14 cellular contexts compared by ENCODE assay signal in genomic region chr16:82738699-82739098, GRCh38.
DNase-seq lines count a peak whose midpoint lies in the region; ATAC-seq and TF ChIP-seq lines count a peak whose summit lies in the region.
"Had no signal": no experiment of that assay in that cellular context is flagged by ENCODE, and none has a peak within 500 bp of the region (broad histone marks: within the 10 kb centered on the region; RNA-seq: fewer than 3 reads in every experiment).

No MANE protein-coding gene starts in this region.

- in situ Hi-C loops in IMR-90 (cut with MboI; ENCODE audit: low sequenced_read_pairs) (no loop called here), astrocyte of the cerebellum (cut with HindIII; ENCODE audit: low sequenced_read_pairs) (no loop called here)

- H3K27me3 Mint-ChIP-seq in natural killer cell (ENCODE audit: low read depth in 2 of 2): peaks cover 26 to 44% of the 10 kb centered on the region in 2 donors

- no peak overlapping the region for H4K8ac ChIP-seq in IMR-90 (ENCODE audit: low read depth in 2 of 2, low read length in 2 of 2)
- H4K8ac ChIP-seq in mesendoderm (ENCODE audit: low read depth, low read length): no peak overlapping the region

- WGBS in IMR-90 (ENCODE audit: extremely low coverage in 2 of 2, insufficient read length in 1 of 2), 2 experiments: no CpG with 5 or more reads among the region's 3 CpGs
- WGBS in mesendoderm (ENCODE audit: extremely low coverage, insufficient coverage, low lambda C conversion rate): no CpG with 5 or more reads among the region's 3 CpGs

- peaks cover 9% of the 10 kb centered on the region in 2 donors for H3K4me1 Mint-ChIP-seq in natural killer cell
- H3K4me1 Mint-ChIP-seq: activated CD4-positive, alpha-beta T cell treated with anti-CD3 and anti-CD28 coated beads for 36 hours; CD14-positive monocyte had no signal

- H3K36me3 ChIP-seq in DND-41 (ENCODE audit: insufficient read depth, low read length) (no peaks in the 10 kb centered on the region), IMR-90 (ENCODE audit: control insufficient read depth, insufficient read depth, low read length) (no peaks in the 10 kb centered on the region), mesendoderm (ENCODE audit: control insufficient read depth, insufficient read depth, low read length) (no peaks in the 10 kb centered on the region)

- ATAC-seq in DND-41 (ENCODE audit: insufficient read depth, low read depth): no peak
- no peak for ATAC-seq in IMR-90 (ENCODE audit: low read depth)
- ATAC-seq in GM21367 (IDR thresholded peaks at IDR 0.05; ENCODE audit: unreplicated experiment): no peak
- no peak for ATAC-seq in natural killer cell
- no peak for ATAC-seq in HG03342 (IDR thresholded peaks at IDR 0.05; ENCODE audit: unreplicated experiment)
- ATAC-seq: activated CD4-positive, alpha-beta T cell treated with anti-CD3 and anti-CD28 coated beads for 36 hours; Panc1 had no signal

- H4K91ac ChIP-seq in IMR-90 (ENCODE audit: insufficient read depth, low read depth, low read length): no peak overlapping the region

- H3K79me1 ChIP-seq in IMR-90 (ENCODE audit: low read depth in 1 of 2, low read length in 2 of 2): peaks cover 16 to 22% of the 10 kb centered on the region in 2 experiments; a peak in 3 of 4 replicates
- no peaks in the 10 kb centered on the region for H3K79me1 ChIP-seq in mesendoderm (ENCODE audit: low read length)

- H3K4me2 ChIP-seq in DND-41 (ENCODE audit: insufficient read depth, low read length) (no peak overlapping the region), IMR-90 (ENCODE audit: low read depth, low read length) (no peak overlapping the region), mesendoderm (ENCODE audit: low read length) (no peak overlapping the region)

- H3K4ac ChIP-seq in IMR-90 (ENCODE audit: low read depth, low read length) (no peak overlapping the region), mesendoderm (ENCODE audit: low read depth, low read length) (no peak overlapping the region)

- H3K56ac ChIP-seq in IMR-90 (ENCODE audit: extremely low read depth, insufficient read depth, low read length) (no peak overlapping the region), mesendoderm (ENCODE audit: low read length) (no peak overlapping the region)

- intact Hi-C loops in IMR-90 (cut with micrococcal nuclease): loop anchor here (5.0 kb wide), 1 partner anchor 106 kb away; no protein-coding TSS in a partner anchor
- intact Hi-C loops in natural killer cell (cut with micrococcal nuclease): no loop called here

- H3K27ac ChIP-seq in DND-41 (ENCODE audit: low read length): no peak overlapping the region
- H3K27ac ChIP-seq in IMR-90 (ENCODE audit: insufficient read depth, low read length): no peak overlapping the region
- H3K27ac ChIP-seq in mesendoderm (ENCODE audit: low read depth, low read length): no peak overlapping the region

- H2BK120ac ChIP-seq in IMR-90 (ENCODE audit: low read depth, low read length) (no peak overlapping the region), mesendoderm (ENCODE audit: low read depth, low read length) (no peak overlapping the region)

- H3K4me3 ChIP-seq in DND-41 (ENCODE audit: low read depth in 1 of 2, low read length in 2 of 2) (no peak overlapping the region), IMR-90 (ENCODE audit: insufficient read depth, low read depth, low read length) (no peak overlapping the region), astrocyte of the cerebellum (ENCODE audit: low read depth, low read length) (no peak overlapping the region), mesendoderm (ENCODE audit: low read length) (no peak overlapping the region)

- no peaks in the 10 kb centered on the region for H3K36me3 Mint-ChIP-seq in natural killer cell
- H3K36me3 Mint-ChIP-seq: CD14-positive monocyte had no signal

- H3K23ac ChIP-seq in IMR-90 (ENCODE audit: low read depth, low read length) (no peak overlapping the region), mesendoderm (ENCODE audit: low read length) (no peak overlapping the region)

- H3K4me1 ChIP-seq in DND-41 (ENCODE audit: insufficient read depth, low read length): no peaks in the 10 kb centered on the region
- no peaks in the 10 kb centered on the region for H3K4me1 ChIP-seq in IMR-90 (ENCODE audit: control insufficient read depth, insufficient read depth, low read length)
- no peaks in the 10 kb centered on the region for H3K4me1 ChIP-seq in mesendoderm (ENCODE audit: control insufficient read depth, low read depth, low read length)

- H2AFZ ChIP-seq in DND-41 (ENCODE audit: low read depth, low read length) (no peak overlapping the region), IMR-90 (replicated peaks; ENCODE audit: low read length, poor library complexity) (no peak overlapping the region)

- TF ChIP-seq RAD21 in IMR-90 (IDR thresholded peaks at IDR 0.05; ENCODE audit: low read length): peak; percentile 40

- H3K18ac ChIP-seq in IMR-90 (ENCODE audit: low read depth, low read length) (no peak overlapping the region), mesendoderm (ENCODE audit: low read length) (no peak overlapping the region)

- CTCF ChIA-PET in IMR-90 (lab: Yijun Ruan, JAX): no interaction called here

- dilution Hi-C loops in IMR-90 (cut with HindIII; ENCODE audit: low sequenced_read_pairs, unreplicated experiment): no loop called here

- no peak overlapping the region for H2BK20ac ChIP-seq in IMR-90 (ENCODE audit: low read depth, low read length)

- peak; percentile 11 for TF ChIP-seq CTCF in DND-41 (IDR thresholded peaks at IDR 0.05; ENCODE audit: borderline replicate concordance, extremely low read depth, low read length, poor library complexity, severe bottlenecking)
- peak; percentile 35 for TF ChIP-seq CTCF in IMR-90 (conservative IDR thresholded peaks at IDR 0.05; ENCODE audit: low read depth, low read length)
- peak; percentile 23 for TF ChIP-seq CTCF in astrocyte of the cerebellum (IDR thresholded peaks at IDR 0.05; ENCODE audit: low read depth, low read length, missing control alignments)
- no peak for TF ChIP-seq CTCF in natural killer cell (IDR thresholded peaks at IDR 0.05)

- POLR2A ChIA-PET in IMR-90 (lab: Charles Lee; ENCODE audit: unreplicated experiment): no interaction called here

- H3K27me3 ChIP-seq in DND-41 (ENCODE audit: insufficient read depth, low read length, poor library complexity) (peaks cover 2% of the 10 kb centered on the region), IMR-90 (ENCODE audit: control insufficient read depth, insufficient read depth, low read length) (no peaks in the 10 kb centered on the region), mesendoderm (ENCODE audit: insufficient read depth, low read length, poor library complexity) (no peaks in the 10 kb centered on the region)

- H4K20me1 ChIP-seq in DND-41 (ENCODE audit: insufficient read depth, low read length) (no peaks in the 10 kb centered on the region), IMR-90 (ENCODE audit: insufficient read depth, low read length) (no peaks in the 10 kb centered on the region)

- TF ChIP-seq POLR2A in IMR-90 (IDR thresholded peaks at IDR 0.05; ENCODE audit: low read depth, low read length): no peak

- no peak overlapping the region for H3K4me3 Mint-ChIP-seq in natural killer cell
- H3K4me3 Mint-ChIP-seq: activated CD4-positive, alpha-beta T cell treated with anti-CD3 and anti-CD28 coated beads for 36 hours; activated T-helper 1 cell treated with anti-CD3 and anti-CD28 coated beads, Interleukin-12 subunit alpha, Interleukin-12 subunit beta, Interleukin-2, Interleukin-4 antibody, amounts not matched to agents 30 ng/mL and 10 ng/mL and 1 ng/mL, durations not matched to agents 14 hours and 24 hours and 36 hours; CD14-positive monocyte; T-helper 1 cell treated with Interleukin-12 subunit alpha and Interleukin-12 subunit beta and Interleukin-4 antibody, amounts not matched to agents 30 μg/mL and 1 μg/mL, for 36 hours had no signal

- no peak overlapping the region for H3K14ac ChIP-seq in IMR-90 (replicated peaks; ENCODE audit: low read depth, low read length)

- BruUV-seq in IMR-90 (replicated peaks; lab: Mats Ljungman, UMichigan): no TSS peak

- H3K27ac Mint-ChIP-seq in natural killer cell: no peak overlapping the region
- H3K27ac Mint-ChIP-seq: activated CD4-positive, alpha-beta T cell treated with anti-CD3 and anti-CD28 coated beads for 36 hours; activated T-helper 1 cell treated with anti-CD3 and anti-CD28 coated beads, Interleukin-12 subunit alpha, Interleukin-12 subunit beta, Interleukin-2, Interleukin-4 antibody, amounts not matched to agents 30 ng/mL and 10 ng/mL and 1 ng/mL, durations not matched to agents 14 hours and 24 hours and 36 hours; CD14-positive monocyte; T-helper 1 cell treated with Interleukin-12 subunit alpha and Interleukin-12 subunit beta and Interleukin-4 antibody, amounts not matched to agents 30 μg/mL and 1 μg/mL, for 36 hours had no signal

- DNase-seq in DND-41 (no peak), IMR-90 (peak; percentile 23), astrocyte of the cerebellum (ENCODE audit: low read depth) (no peak), mesendoderm (peak; percentile 21), NCI-H146 treated with DMSO at 0.1 percent for 48 hours (lab: John Stamatoyannopoulos, UW; ENCODE audit: unreplicated experiment) (no peak), natural killer cell (no peak)
- DNase-seq: activated CD4-positive, alpha-beta T cell treated with anti-CD3 and anti-CD28 coated beads for 36 hours; NCI-H1105 had no signal

- no peak overlapping the region for H2BK5ac ChIP-seq in IMR-90 (ENCODE audit: low read depth, low read length, poor library complexity, severe bottlenecking)
- no peak overlapping the region for H2BK5ac ChIP-seq in mesendoderm (ENCODE audit: low read length)

- H2AK9ac ChIP-seq in IMR-90 (replicated peaks; ENCODE audit: low read depth, low read length, poor library complexity): no peak overlapping the region

- no peaks in the 10 kb centered on the region; the same call in 1 of the 2 replicates for H3K9me1 ChIP-seq in IMR-90 (ENCODE audit: insufficient read depth, low read length)

- H3K9ac ChIP-seq in DND-41 (ENCODE audit: low read depth, low read length) (no peak overlapping the region), IMR-90 (ENCODE audit: low read depth, low read length) (no peak overlapping the region), mesendoderm (ENCODE audit: low read length) (no peak overlapping the region)

- H3K79me2 ChIP-seq in DND-41 (ENCODE audit: insufficient read depth, low read length): no peaks in the 10 kb centered on the region
- H3K79me2 ChIP-seq in mesendoderm (ENCODE audit: control insufficient read depth, insufficient read depth, low read length): no peaks in the 10 kb centered on the region

- H3K9me3 ChIP-seq in DND-41 (ENCODE audit: insufficient read depth, low read length, severe bottlenecking) (no peaks in the 10 kb centered on the region), IMR-90 (ENCODE audit: control insufficient read depth, insufficient read depth, low read length) (no peaks in the 10 kb centered on the region)

- no peak overlapping the region for H4K5ac ChIP-seq in IMR-90 (ENCODE audit: low read depth, low read length)
- no peak overlapping the region for H4K5ac ChIP-seq in mesendoderm (ENCODE audit: low read length)

- H2BK15ac ChIP-seq in IMR-90 (ENCODE audit: low read depth, low read length) (no peak overlapping the region), mesendoderm (replicated peaks; ENCODE audit: low read depth) (no peak overlapping the region)

- no peaks in the 10 kb centered on the region for H3K9me3 Mint-ChIP-seq in natural killer cell
- H3K9me3 Mint-ChIP-seq: activated T-helper 1 cell treated with anti-CD3 and anti-CD28 coated beads, Interleukin-12 subunit alpha, Interleukin-12 subunit beta, Interleukin-2, Interleukin-4 antibody, amounts not matched to agents 30 ng/mL and 10 ng/mL and 1 ng/mL, durations not matched to agents 14 hours and 24 hours and 36 hours; T-helper 1 cell treated with Interleukin-12 subunit alpha and Interleukin-12 subunit beta and Interleukin-4 antibody, amounts not matched to agents 30 μg/mL and 1 μg/mL, for 36 hours had no signal

- no peak overlapping the region for H2AK5ac ChIP-seq in IMR-90 (ENCODE audit: low read depth, low read length)
- H2AK5ac ChIP-seq in mesendoderm (ENCODE audit: low read length): no peak overlapping the region

Comparison
In these comparisons a context has a peak if more than half of its experiments do, and no peak if none do; other contexts are left out.
1. DNase-seq: peak in IMR-90 (single experiment) and mesendoderm (single experiment); none in DND-41 (single experiment), astrocyte of the cerebellum (single experiment), NCI-H146 treated with DMSO at 0.1 percent for 48 hours (single experiment) and natural killer cell (single experiment).